Comparison of ENCODE assay signal across 20 cellular contexts in the genomic region with DNA sequence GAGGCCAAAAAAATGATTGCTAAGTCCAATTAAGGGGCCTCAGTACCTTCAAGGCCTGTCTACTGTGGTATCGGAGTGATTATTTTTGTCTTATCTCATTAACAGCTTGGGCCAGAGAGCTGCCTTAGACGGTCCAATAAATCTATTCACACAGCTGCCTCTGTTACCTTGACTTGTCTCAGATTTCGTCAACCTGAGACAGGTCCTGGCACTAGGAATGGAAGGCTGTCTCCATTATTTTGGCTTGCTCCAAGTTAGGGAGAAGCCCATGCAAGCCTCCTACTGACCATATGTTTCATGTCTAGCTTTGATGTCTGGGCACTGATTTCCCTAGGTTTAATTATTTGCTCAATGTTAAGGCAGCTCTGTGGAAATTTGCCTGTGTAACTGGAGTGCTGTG.
"Had no signal": no experiment of that assay in that cellular context is flagged by ENCODE, and none has a peak within 500 bp of the region (broad histone marks: within the 10 kb centered on the region; RNA-seq: fewer than 3 reads in every experiment).

No MANE protein-coding gene starts in this region.

- H3K4me2 ChIP-seq: hepatocyte had no signal

- H3K4me1 Mint-ChIP-seq: naive thymus-derived CD4-positive, alpha-beta T cell; stimulated activated memory B cell treated with anti-CD40 and anti-IgM and Interleukin-4, amounts not matched to agents 10 μg/mL and 1 μg/mL and 100 μg/mL, for 72 hours had no signal

- H3K27ac ChIP-seq: foreskin keratinocyte, hepatocyte, neutrophil, spleen, tibial artery, upper lobe of left lung, uterus had no signal

- H2AFZ ChIP-seq: hepatocyte had no signal

- H3K4me1 ChIP-seq: foreskin keratinocyte, spleen, tibial artery, upper lobe of left lung, uterus had no signal

- H3K4me3 ChIP-seq: hepatocyte, spleen, tibial artery, upper lobe of left lung, uterus had no signal

- H3K27me3 ChIP-seq: hepatocyte, upper lobe of left lung, uterus had no signal

- H3K79me2 ChIP-seq: hepatocyte had no signal

- H3K9me3 ChIP-seq: neutrophil, tibial artery, uterus had no signal

- H3K36me3 ChIP-seq: neutrophil, spleen, tibial artery, upper lobe of left lung, uterus had no signal

- H3K36me3 Mint-ChIP-seq: stimulated activated memory B cell treated with anti-CD40 and anti-IgM and Interleukin-4, amounts not matched to agents 10 μg/mL and 1 μg/mL and 100 μg/mL, for 72 hours had no signal

- H3K4me3 Mint-ChIP-seq: endodermal cell; naive thymus-derived CD4-positive, alpha-beta T cell; stimulated activated memory B cell treated with anti-CD40 and anti-IgM and Interleukin-4, amounts not matched to agents 10 μg/mL and 1 μg/mL and 100 μg/mL, for 72 hours; stimulated activated naive CD8-positive, alpha-beta T cell treated with anti-CD3 and anti-CD28 coated beads, Interleukin-15, Interleukin-2, amounts not matched to agents 100 ng/mL and 50 ng/mL, for 24 hours had no signal

- ATAC-seq: foreskin keratinocyte; left colon; naive thymus-derived CD4-positive, alpha-beta T cell; sciatic nerve; stimulated activated memory B cell treated with anti-CD40 and anti-IgM and Interleukin-4, amounts not matched to agents 10 μg/mL and 1 μg/mL and 100 μg/mL, for 72 hours had no signal

- H3K27ac Mint-ChIP-seq: endodermal cell; naive thymus-derived CD4-positive, alpha-beta T cell; stimulated activated memory B cell treated with anti-CD40 and anti-IgM and Interleukin-4, amounts not matched to agents 10 μg/mL and 1 μg/mL and 100 μg/mL, for 72 hours; stimulated activated naive CD8-positive, alpha-beta T cell treated with anti-CD3 and anti-CD28 coated beads, Interleukin-15, Interleukin-2, amounts not matched to agents 100 ng/mL and 50 ng/mL, for 24 hours had no signal

- DNase-seq: effector CD4-positive, alpha-beta T cell; endodermal cell; erythroblast; foreskin keratinocyte; left colon; mesendoderm; naive thymus-derived CD4-positive, alpha-beta T cell; posterior cingulate gyrus; spleen; stimulated activated CD4-positive, alpha-beta T cell treated with anti-CD3 and anti-CD28 coated beads, Interleukin-15, amount 100 ng/mL, for 24 hours; stimulated activated CD4-positive, alpha-beta T cell treated with anti-CD3 and anti-CD28 coated beads, Interleukin-1b, Interleukin-23, amount 100 ng/mL, for 48 hours; stimulated activated CD4-positive, alpha-beta T cell treated with anti-CD3 and anti-CD28 coated beads, Interleukin-4, amount 100 ng/mL, for 24 hours; tibial artery; upper lobe of left lung; uterus had no signal
